8 cellular contexts compared by ENCODE assay signal in genomic region chr13:45441633-45442032, GRCh38.
DNase-seq lines count a peak whose midpoint lies in the region; ATAC-seq lines count a peak whose summit lies in the region.

No MANE protein-coding gene starts in this region.

- H3K4me1 Mint-ChIP-seq in T-helper 2 cell treated with Interferon-gamma antibody and Interleukin-4, amounts not matched to agents 5 μg/mL and 100 μg/mL, for 36 hours (ENCODE audit: low read depth) = peaks cover 18% of the 10 kb centered on the region

- no peaks in the 10 kb centered on the region for H3K36me3 Mint-ChIP-seq in T-helper 2 cell treated with Interferon-gamma antibody and Interleukin-4, amounts not matched to agents 5 μg/mL and 100 μg/mL, for 36 hours (ENCODE audit: low read depth)

- peak overlapping the region; percentile 67 for H3K27ac Mint-ChIP-seq in T-helper 2 cell treated with Interferon-gamma antibody and Interleukin-4, amounts not matched to agents 5 μg/mL and 100 μg/mL, for 36 hours

- H3K4me3 Mint-ChIP-seq in T-helper 2 cell treated with Interferon-gamma antibody and Interleukin-4, amounts not matched to agents 5 μg/mL and 100 μg/mL, for 36 hours = peak overlapping the region; percentile 18

- ATAC-seq in HG02610 (IDR thresholded peaks at IDR 0.05; ENCODE audit: unreplicated experiment) (peak; percentile 92), GM19395 (IDR thresholded peaks at IDR 0.05; ENCODE audit: unreplicated experiment) (no peak)

- peaks cover 8% of the 10 kb centered on the region for H3K27me3 Mint-ChIP-seq in T-helper 2 cell treated with Interferon-gamma antibody and Interleukin-4, amounts not matched to agents 5 μg/mL and 100 μg/mL, for 36 hours (ENCODE audit: low read depth)

- no peaks in the 10 kb centered on the region for H3K9me3 Mint-ChIP-seq in T-helper 2 cell treated with Interferon-gamma antibody and Interleukin-4, amounts not matched to agents 5 μg/mL and 100 μg/mL, for 36 hours

- DNase-seq in ELR (ENCODE audit: low read depth) (peak; percentile 64), kidney tubule cell (ENCODE audit: low spot score) (peak; percentile 92), GOT3 (lab: John Stamatoyannopoulos, UW) (no peak), NK-92 (lab: John Stamatoyannopoulos, UW; ENCODE audit: unreplicated experiment) (no peak), COR-L47 (lab: John Stamatoyannopoulos, UW) (no peak)
- no peak for DNase-seq in T-helper 2 cell treated with Interferon-gamma antibody and Interleukin-4, amounts not matched to agents 5 μg/mL and 100 μg/mL, for 36 hours (ENCODE audit: low spot score)

Comparison
In these comparisons a context has a peak if more than half of its experiments do, and no peak if none do; other contexts are left out.
1. DNase-seq: peak in ELR (single experiment) and kidney tubule cell (single experiment); none in T-helper 2 cell treated with Interferon-gamma antibody and Interleukin-4, amounts not matched to agents 5 μg/mL and 100 μg/mL, for 36 hours (single experiment), GOT3 (single experiment), NK-92 (single experiment) and COR-L47 (single experiment).